In genomic region chr2:28430790-28431418, GRCh38 we compare ENCODE assay signal across 28 cellular contexts. TPM values are rescaled to one million over a fixed set of nuclear protein-coding genes. Genes with fewer than 3 reads are reported as not detected.
DNase-seq lines count a peak whose midpoint lies in the region; ATAC-seq, FAIRE-seq and TF ChIP-seq lines count a peak whose summit lies in the region.
"Had no signal": no experiment of that assay in that cellular context is flagged by ENCODE, and none has a peak within 500 bp of the region (broad histone marks: within the 10 kb centered on the region; RNA-seq: fewer than 3 reads in every experiment).

No MANE protein-coding gene starts in this region.

- TF ChIP-seq CTCF in bronchial epithelial cell (IDR thresholded peaks at IDR 0.05; ENCODE audit: insufficient read depth, low read length, severe bottlenecking) (no peak), coronary artery (IDR thresholded peaks at IDR 0.05) (no peak)

- H3K4me3 ChIP-seq in bronchial epithelial cell (ENCODE audit: low read depth, low read length) (no peak overlapping the region), neuronal stem cell (ENCODE audit: low read length in 2 of 2) (no peak overlapping the region), coronary artery (no peak overlapping the region)
- H3K4me3 ChIP-seq: GM23248 had no signal

- peaks cover 14% of the 10 kb centered on the region for H3K9me3 Mint-ChIP-seq in T-helper 2 cell treated with Interferon-gamma antibody and Interleukin-4, amounts not matched to agents 5 μg/mL and 100 μg/mL, for 36 hours

- H3K27ac ChIP-seq in neuronal stem cell (replicated peaks; ENCODE audit: low read length) (no peak overlapping the region), coronary artery (no peak overlapping the region)
- H3K27ac ChIP-seq: GM23248 had no signal

- H3K4me2 ChIP-seq in neuronal stem cell (ENCODE audit: insufficient read depth, low read length, poor library complexity, severe bottlenecking), result no peak overlapping the region

- H3K4me3 Mint-ChIP-seq in T-helper 2 cell treated with Interferon-gamma antibody and Interleukin-4, amounts not matched to agents 5 μg/mL and 100 μg/mL, for 36 hours, result peak overlapping the region; percentile 52
- H3K4me3 Mint-ChIP-seq: nephron progenitor cell, type B pancreatic cell had no signal

- no peak overlapping the region for H2BK120ac ChIP-seq in neuronal stem cell (ENCODE audit: low read depth, low read length)

- no peak overlapping the region for H3K18ac ChIP-seq in neuronal stem cell (ENCODE audit: low read length)

- H3K9me3 ChIP-seq in neuronal stem cell (replicated peaks in 1 of 2; ENCODE audit: control insufficient read depth in 2 of 2, insufficient read depth in 1 of 2, low read depth in 1 of 2, low read length in 2 of 2), result peaks cover 0 to 3% of the 10 kb centered on the region in 2 donors

- H3K27ac Mint-ChIP-seq in T-helper 2 cell treated with Interferon-gamma antibody and Interleukin-4, amounts not matched to agents 5 μg/mL and 100 μg/mL, for 36 hours, result peak overlapping the region; percentile 73
- H3K27ac Mint-ChIP-seq: nephron progenitor cell, type B pancreatic cell had no signal

- ATAC-seq in HG02938 (IDR thresholded peaks at IDR 0.05; ENCODE audit: unreplicated experiment), result no peak
- ATAC-seq: PC-3 had no signal

- H2AK5ac ChIP-seq in neuronal stem cell (ENCODE audit: low read depth, low read length), result no peak overlapping the region

- no peak overlapping the region for H2BK15ac ChIP-seq in neuronal stem cell (ENCODE audit: low read length)

- H3K4me1 ChIP-seq in neuronal stem cell (ENCODE audit: control insufficient read depth in 2 of 2, insufficient read depth in 1 of 2, low read depth in 1 of 2, low read length in 2 of 2), result peaks cover 0 to 4% of the 10 kb centered on the region in 2 donors

- no peaks in the 10 kb centered on the region for H3K36me3 ChIP-seq in bronchial epithelial cell (ENCODE audit: control insufficient read depth, insufficient read depth, low read length)
- H3K36me3 ChIP-seq in neuronal stem cell (replicated peaks in 1 of 2; ENCODE audit: control insufficient read depth in 2 of 2, insufficient read depth in 2 of 2, low read length in 2 of 2), result no peaks in the 10 kb centered on the region

- peak overlapping the region; percentile 25 for H3K23ac ChIP-seq in neuronal stem cell (ENCODE audit: low read depth, low read length, poor library complexity)

- no peak overlapping the region for H2BK12ac ChIP-seq in neuronal stem cell (ENCODE audit: low read length)

- no peak overlapping the region for H4K8ac ChIP-seq in neuronal stem cell (ENCODE audit: low read depth, low read length)

- H3K27me3 ChIP-seq in bronchial epithelial cell (ENCODE audit: control insufficient read depth, insufficient read depth, low read length) (no peaks in the 10 kb centered on the region), neuronal stem cell (ENCODE audit: control insufficient read depth in 3 of 3, insufficient read depth in 3 of 3, low read depth in 1 of 3, low read length in 3 of 3) (peaks cover 0 to 10% (median 0%) of the 10 kb centered on the region in 3 experiments)

- peaks cover 40% of the 10 kb centered on the region for H3K4me1 Mint-ChIP-seq in T-helper 2 cell treated with Interferon-gamma antibody and Interleukin-4, amounts not matched to agents 5 μg/mL and 100 μg/mL, for 36 hours (ENCODE audit: low read depth)

- DNase-seq in T-helper 2 cell treated with Interferon-gamma antibody and Interleukin-4, amounts not matched to agents 5 μg/mL and 100 μg/mL, for 36 hours (ENCODE audit: low spot score), result no peak
- DNase-seq in T-helper 2 cell (no peak), CD1c-positive myeloid dendritic cell (ENCODE audit: extremely low spot score) (peak; percentile 39), bronchial epithelial cell (ENCODE audit: low read depth) (no peak), neuronal stem cell (ENCODE audit: low spot score) (no peak), NCI-H2107 treated with DMSO at 0.1 percent for 48 hours (lab: John Stamatoyannopoulos, UW; ENCODE audit: unreplicated experiment) (no peak), coronary artery (ENCODE audit: low spot score) (no peak)
- DNase-seq: activated CD4-positive, alpha-beta T cell treated with anti-CD3 and anti-CD28 coated beads for 1 hour; activated effector memory CD4-positive, alpha-beta T cell treated with anti-CD3 and anti-CD28 coated beads, Interleukin-2, amount 50 U/mL, for 16 hours; AML-193; amygdala; DMS53; GDM1; GM23248; islet precursor cell; KG1; midbrain; NCI-H1436 treated with DMSO at 0.1 percent for 48 hours; NCI-H2171; NCI-H510A treated with DMSO at 0.1 percent for 48 hours; nephron progenitor cell; PC-3; SHP77 treated with DMSO at 0.1 percent for 48 hours; stimulated activated CD8-positive, alpha-beta memory T cell treated with anti-CD3 and anti-CD28 coated beads, Interleukin-4, amount 100 ng/mL, for 48 hours; SW 1271 had no signal

- no peaks in the 10 kb centered on the region for H3K36me3 Mint-ChIP-seq in T-helper 2 cell treated with Interferon-gamma antibody and Interleukin-4, amounts not matched to agents 5 μg/mL and 100 μg/mL, for 36 hours (ENCODE audit: low read depth)

- no peak overlapping the region for H3K14ac ChIP-seq in neuronal stem cell (ENCODE audit: low read length)

- H2AFZ ChIP-seq in neuronal stem cell (ENCODE audit: low read length), result no peak overlapping the region
- H2AFZ ChIP-seq: GM23248 had no signal

- H3K9ac ChIP-seq in neuronal stem cell (ENCODE audit: low read depth, low read length, poor library complexity), result no peak overlapping the region
- H3K9ac ChIP-seq: GM23248 had no signal

- H2BK5ac ChIP-seq in neuronal stem cell (ENCODE audit: low read length), result no peak overlapping the region

- FAIRE-seq in bronchial epithelial cell (lab: Jason Lieb, UNC), result peak; percentile 36
- FAIRE-seq: TTC549 had no signal

- no peak overlapping the region for H4K91ac ChIP-seq in neuronal stem cell (ENCODE audit: low read depth, low read length, poor library complexity)

- no CpG with 5 or more reads among the region's 6 CpGs for WGBS in neuronal stem cell (ENCODE audit: extremely low coverage in 2 of 2, insufficient read length in 2 of 2, insufficient replicate concordance in 1 of 2), 2 donors

- H3K79me1 ChIP-seq in neuronal stem cell (ENCODE audit: low read depth, low read length), result no peaks in the 10 kb centered on the region

- no peaks in the 10 kb centered on the region for H3K27me3 Mint-ChIP-seq in T-helper 2 cell treated with Interferon-gamma antibody and Interleukin-4, amounts not matched to agents 5 μg/mL and 100 μg/mL, for 36 hours (ENCODE audit: low read depth)

- no peak overlapping the region for H3K4ac ChIP-seq in neuronal stem cell (ENCODE audit: low read length)

RNA-seq across cellular contexts. Expression of gene FOSL2, which starts 38.2 kb away (rescaled TPM):
- total RNA-seq in bronchial epithelial cell, result 77.1 and 106 TPM in 2 replicates
- 6.6 TPM for polyA plus RNA-seq in neuronal stem cell (2013, experiment 1 of 2)
- polyA plus RNA-seq in neuronal stem cell (2013, experiment 2 of 2), result 6.6 TPM
